Comparison of ENCODE assay signal across 1 cellular context in the genomic region with DNA sequence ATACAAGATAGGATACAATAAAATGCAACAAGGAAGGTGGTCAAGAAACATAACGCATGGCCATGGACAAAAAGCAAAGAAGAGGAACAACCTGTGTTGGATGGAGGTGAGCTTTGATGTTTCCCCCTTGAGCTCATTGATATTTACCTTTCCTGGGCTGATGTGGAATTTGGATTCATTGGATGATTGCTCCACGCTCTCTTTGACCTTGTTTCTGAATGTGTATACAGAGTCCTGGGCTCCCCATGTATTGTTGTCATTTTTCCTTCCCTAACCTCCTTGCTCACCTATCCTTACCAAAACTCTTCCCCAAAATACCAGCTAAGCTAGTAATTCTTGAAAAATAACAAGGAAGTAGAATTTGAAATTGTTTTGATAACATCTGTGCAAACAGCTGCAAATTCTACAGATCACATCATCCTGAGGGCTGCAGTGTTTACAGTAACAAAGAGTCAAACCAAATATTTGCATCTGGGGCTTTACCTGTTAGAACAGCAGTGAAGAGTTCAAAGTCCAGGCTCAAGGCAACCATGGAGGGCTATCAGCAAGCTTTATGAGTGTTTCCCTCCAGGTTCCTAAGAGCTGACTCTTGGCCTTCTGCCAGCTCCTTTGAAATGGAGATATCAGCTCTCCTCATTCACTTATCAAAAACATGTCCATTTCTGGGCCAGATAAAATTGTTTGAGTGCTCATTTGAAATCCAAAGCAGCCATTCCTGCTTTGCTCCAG.
A peak's percentile ranks its signal among the peaks of the same experiment; 100 is the strongest.
TF ChIP-seq lines count a peak whose summit lies in the region.

No MANE protein-coding gene starts in this region.

TF ChIP-seq in GM12878, 131 proteins besides CTCF, POLR2A, EP300 and RAD21 (continued from another document and continues in another):
- TF ChIP-seq WRNIP1 (IDR thresholded peaks at IDR 0.05; ENCODE audit: borderline replicate concordance, low read depth, low read length): no peak; the same call in 1 of the 2 replicates
- no peak for TF ChIP-seq NR2C2 (IDR thresholded peaks at IDR 0.05; ENCODE audit: borderline replicate concordance, control insufficient read depth, insufficient read length, low read depth)
- TF ChIP-seq, protein P1, sequence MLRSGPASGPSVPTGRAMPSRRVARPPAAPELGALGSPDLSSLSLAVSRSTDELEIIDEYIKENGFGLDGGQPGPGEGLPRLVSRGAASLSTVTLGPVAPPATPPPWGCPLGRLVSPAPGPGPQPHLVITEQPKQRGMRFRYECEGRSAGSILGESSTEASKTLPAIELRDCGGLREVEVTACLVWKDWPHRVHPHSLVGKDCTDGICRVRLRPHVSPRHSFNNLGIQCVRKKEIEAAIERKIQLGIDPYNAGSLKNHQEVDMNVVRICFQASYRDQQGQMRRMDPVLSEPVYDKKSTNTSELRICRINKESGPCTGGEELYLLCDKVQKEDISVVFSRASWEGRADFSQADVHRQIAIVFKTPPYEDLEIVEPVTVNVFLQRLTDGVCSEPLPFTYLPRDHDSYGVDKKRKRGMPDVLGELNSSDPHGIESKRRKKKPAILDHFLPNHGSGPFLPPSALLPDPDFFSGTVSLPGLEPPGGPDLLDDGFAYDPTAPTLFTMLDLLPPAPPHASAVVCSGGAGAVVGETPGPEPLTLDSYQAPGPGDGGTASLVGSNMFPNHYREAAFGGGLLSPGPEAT (IDR thresholded peaks at IDR 0.05; ENCODE audit: low read depth): peak; percentile 81
- TF ChIP-seq, protein P2, sequence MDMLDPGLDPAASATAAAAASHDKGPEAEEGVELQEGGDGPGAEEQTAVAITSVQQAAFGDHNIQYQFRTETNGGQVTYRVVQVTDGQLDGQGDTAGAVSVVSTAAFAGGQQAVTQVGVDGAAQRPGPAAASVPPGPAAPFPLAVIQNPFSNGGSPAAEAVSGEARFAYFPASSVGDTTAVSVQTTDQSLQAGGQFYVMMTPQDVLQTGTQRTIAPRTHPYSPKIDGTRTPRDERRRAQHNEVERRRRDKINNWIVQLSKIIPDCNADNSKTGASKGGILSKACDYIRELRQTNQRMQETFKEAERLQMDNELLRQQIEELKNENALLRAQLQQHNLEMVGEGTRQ (IDR thresholded peaks at IDR 0.05; ENCODE audit: borderline replicate concordance, low read depth, low read length): no peak
- TF ChIP-seq MYC (IDR thresholded peaks at IDR 0.05; ENCODE audit: insufficient read depth, insufficient read length, insufficient replicate concordance, low read length, severe bottlenecking): no peak
- peak; percentile 83; the same call in 1 of the 2 replicates for TF ChIP-seq CHD2 (IDR thresholded peaks at IDR 0.05; ENCODE audit: borderline replicate concordance, low read depth, low read length)
- no peak for TF ChIP-seq ZZZ3 (IDR thresholded peaks at IDR 0.05; ENCODE audit: control insufficient read depth, insufficient read length, low read depth)
- peak; percentile 99 for TF ChIP-seq SMAD1 (IDR thresholded peaks at IDR 0.05; ENCODE audit: low read depth, partially characterized antibody)
- peak; percentile 68 for TF ChIP-seq ZNF217 (IDR thresholded peaks at IDR 0.05)
- no peak for TF ChIP-seq SUZ12 (IDR thresholded peaks at IDR 0.05; ENCODE audit: unreplicated experiment)
- TF ChIP-seq, protein P3, sequence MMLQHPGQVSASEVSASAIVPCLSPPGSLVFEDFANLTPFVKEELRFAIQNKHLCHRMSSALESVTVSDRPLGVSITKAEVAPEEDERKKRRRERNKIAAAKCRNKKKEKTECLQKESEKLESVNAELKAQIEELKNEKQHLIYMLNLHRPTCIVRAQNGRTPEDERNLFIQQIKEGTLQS (IDR thresholded peaks at IDR 0.05; ENCODE audit: borderline replicate concordance, extremely low read depth, low read depth, low read length): no peak
- TF ChIP-seq POU2F2 (IDR thresholded peaks at IDR 0.05; ENCODE audit: borderline replicate concordance, low read depth, low read length): peak; percentile 99
- no peak for TF ChIP-seq TARDBP (IDR thresholded peaks at IDR 0.05; ENCODE audit: borderline replicate concordance)
- TF ChIP-seq RELA (IDR thresholded peaks at IDR 0.05; ENCODE audit: borderline replicate concordance, partially characterized antibody): no peak
- TF ChIP-seq, protein P4, sequence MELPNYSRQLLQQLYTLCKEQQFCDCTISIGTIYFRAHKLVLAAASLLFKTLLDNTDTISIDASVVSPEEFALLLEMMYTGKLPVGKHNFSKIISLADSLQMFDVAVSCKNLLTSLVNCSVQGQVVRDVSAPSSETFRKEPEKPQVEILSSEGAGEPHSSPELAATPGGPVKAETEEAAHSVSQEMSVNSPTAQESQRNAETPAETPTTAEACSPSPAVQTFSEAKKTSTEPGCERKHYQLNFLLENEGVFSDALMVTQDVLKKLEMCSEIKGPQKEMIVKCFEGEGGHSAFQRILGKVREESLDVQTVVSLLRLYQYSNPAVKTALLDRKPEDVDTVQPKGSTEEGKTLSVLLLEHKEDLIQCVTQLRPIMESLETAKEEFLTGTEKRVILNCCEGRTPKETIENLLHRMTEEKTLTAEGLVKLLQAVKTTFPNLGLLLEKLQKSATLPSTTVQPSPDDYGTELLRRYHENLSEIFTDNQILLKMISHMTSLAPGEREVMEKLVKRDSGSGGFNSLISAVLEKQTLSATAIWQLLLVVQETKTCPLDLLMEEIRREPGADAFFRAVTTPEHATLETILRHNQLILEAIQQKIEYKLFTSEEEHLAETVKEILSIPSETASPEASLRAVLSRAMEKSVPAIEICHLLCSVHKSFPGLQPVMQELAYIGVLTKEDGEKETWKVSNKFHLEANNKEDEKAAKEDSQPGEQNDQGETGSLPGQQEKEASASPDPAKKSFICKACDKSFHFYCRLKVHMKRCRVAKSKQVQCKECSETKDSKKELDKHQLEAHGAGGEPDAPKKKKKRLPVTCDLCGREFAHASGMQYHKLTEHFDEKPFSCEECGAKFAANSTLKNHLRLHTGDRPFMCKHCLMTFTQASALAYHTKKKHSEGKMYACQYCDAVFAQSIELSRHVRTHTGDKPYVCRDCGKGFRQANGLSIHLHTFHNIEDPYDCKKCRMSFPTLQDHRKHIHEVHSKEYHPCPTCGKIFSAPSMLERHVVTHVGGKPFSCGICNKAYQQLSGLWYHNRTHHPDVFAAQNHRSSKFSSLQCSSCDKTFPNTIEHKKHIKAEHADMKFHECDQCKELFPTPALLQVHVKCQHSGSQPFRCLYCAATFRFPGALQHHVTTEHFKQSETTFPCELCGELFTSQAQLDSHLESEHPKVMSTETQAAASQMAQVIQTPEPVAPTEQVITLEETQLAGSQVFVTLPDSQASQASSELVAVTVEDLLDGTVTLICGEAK (IDR thresholded peaks at IDR 0.05; ENCODE audit: borderline replicate concordance): no peak; the same call in 1 of the 2 replicates
- peak; percentile 43; the same call in 1 of the 2 replicates for TF ChIP-seq CBFB (IDR thresholded peaks at IDR 0.05; ENCODE audit: low read depth)
- no peak for TF ChIP-seq NRF1 (conservative IDR thresholded peaks at IDR 0.05; ENCODE audit: low read depth, low read length)
- no peak for TF ChIP-seq BRCA1 (IDR thresholded peaks at IDR 0.05; ENCODE audit: low read depth, low read length)
- TF ChIP-seq KDM1A (IDR thresholded peaks at IDR 0.05; ENCODE audit: borderline replicate concordance): no peak
- TF ChIP-seq IRF4 (IDR thresholded peaks at IDR 0.05; ENCODE audit: low read depth, low read length): peak; percentile 28; the same call in 1 of the 2 replicates
- TF ChIP-seq, protein P5, sequence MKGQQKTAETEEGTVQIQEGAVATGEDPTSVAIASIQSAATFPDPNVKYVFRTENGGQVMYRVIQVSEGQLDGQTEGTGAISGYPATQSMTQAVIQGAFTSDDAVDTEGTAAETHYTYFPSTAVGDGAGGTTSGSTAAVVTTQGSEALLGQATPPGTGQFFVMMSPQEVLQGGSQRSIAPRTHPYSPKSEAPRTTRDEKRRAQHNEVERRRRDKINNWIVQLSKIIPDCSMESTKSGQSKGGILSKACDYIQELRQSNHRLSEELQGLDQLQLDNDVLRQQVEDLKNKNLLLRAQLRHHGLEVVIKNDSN (IDR thresholded peaks at IDR 0.05; ENCODE audit: borderline replicate concordance, extremely low read length, insufficient read depth, low read depth, low read length): no peak
- no peak for TF ChIP-seq ZSCAN29 (IDR thresholded peaks at IDR 0.05)
- TF ChIP-seq SREBF2 (IDR thresholded peaks at IDR 0.05; ENCODE audit: low read length): no peak
- TF ChIP-seq, protein P6, sequence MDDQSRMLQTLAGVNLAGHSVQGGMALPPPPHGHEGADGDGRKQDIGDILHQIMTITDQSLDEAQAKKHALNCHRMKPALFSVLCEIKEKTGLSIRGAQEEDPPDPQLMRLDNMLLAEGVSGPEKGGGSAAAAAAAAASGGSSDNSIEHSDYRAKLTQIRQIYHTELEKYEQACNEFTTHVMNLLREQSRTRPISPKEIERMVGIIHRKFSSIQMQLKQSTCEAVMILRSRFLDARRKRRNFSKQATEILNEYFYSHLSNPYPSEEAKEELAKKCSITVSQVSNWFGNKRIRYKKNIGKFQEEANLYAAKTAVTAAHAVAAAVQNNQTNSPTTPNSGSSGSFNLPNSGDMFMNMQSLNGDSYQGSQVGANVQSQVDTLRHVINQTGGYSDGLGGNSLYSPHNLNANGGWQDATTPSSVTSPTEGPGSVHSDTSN (IDR thresholded peaks at IDR 0.05; ENCODE audit: insufficient replicate concordance, low read depth, low read length): no peak
- TF ChIP-seq KAT2A (conservative IDR thresholded peaks at IDR 0.05; ENCODE audit: control insufficient read depth, low read depth, low read length): no peak
- TF ChIP-seq MXI1 (IDR thresholded peaks at IDR 0.05; ENCODE audit: low read depth, low read length): no peak
- no peak for TF ChIP-seq LARP7 (IDR thresholded peaks at IDR 0.05)
- TF ChIP-seq ZNF274 (IDR thresholded peaks at IDR 0.05; ENCODE audit: insufficient read depth, insufficient read length): no peak
- TF ChIP-seq, protein P7, sequence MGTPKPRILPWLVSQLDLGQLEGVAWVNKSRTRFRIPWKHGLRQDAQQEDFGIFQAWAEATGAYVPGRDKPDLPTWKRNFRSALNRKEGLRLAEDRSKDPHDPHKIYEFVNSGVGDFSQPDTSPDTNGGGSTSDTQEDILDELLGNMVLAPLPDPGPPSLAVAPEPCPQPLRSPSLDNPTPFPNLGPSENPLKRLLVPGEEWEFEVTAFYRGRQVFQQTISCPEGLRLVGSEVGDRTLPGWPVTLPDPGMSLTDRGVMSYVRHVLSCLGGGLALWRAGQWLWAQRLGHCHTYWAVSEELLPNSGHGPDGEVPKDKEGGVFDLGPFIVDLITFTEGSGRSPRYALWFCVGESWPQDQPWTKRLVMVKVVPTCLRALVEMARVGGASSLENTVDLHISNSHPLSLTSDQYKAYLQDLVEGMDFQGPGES (IDR thresholded peaks at IDR 0.05): no peak
- TF ChIP-seq BCL11A (IDR thresholded peaks at IDR 0.05; ENCODE audit: low read depth, low read length): peak; percentile 57; the same call in 1 of the 2 replicates
- TF ChIP-seq, protein P8, sequence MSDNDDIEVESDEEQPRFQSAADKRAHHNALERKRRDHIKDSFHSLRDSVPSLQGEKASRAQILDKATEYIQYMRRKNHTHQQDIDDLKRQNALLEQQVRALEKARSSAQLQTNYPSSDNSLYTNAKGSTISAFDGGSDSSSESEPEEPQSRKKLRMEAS (IDR thresholded peaks at IDR 0.05; ENCODE audit: low read depth, low read length): no peak
- TF ChIP-seq IKZF1 (conservative IDR thresholded peaks at IDR 0.05): peak; percentile 88
- no peak for TF ChIP-seq RCOR1 (conservative IDR thresholded peaks at IDR 0.05; ENCODE audit: low read depth, low read length)
- peak; percentile 75 for TF ChIP-seq PML (IDR thresholded peaks at IDR 0.05; ENCODE audit: low read length)
- TF ChIP-seq JUND (IDR thresholded peaks at IDR 0.05; ENCODE audit: low read depth, low read length): no peak
- TF ChIP-seq, protein P9, sequence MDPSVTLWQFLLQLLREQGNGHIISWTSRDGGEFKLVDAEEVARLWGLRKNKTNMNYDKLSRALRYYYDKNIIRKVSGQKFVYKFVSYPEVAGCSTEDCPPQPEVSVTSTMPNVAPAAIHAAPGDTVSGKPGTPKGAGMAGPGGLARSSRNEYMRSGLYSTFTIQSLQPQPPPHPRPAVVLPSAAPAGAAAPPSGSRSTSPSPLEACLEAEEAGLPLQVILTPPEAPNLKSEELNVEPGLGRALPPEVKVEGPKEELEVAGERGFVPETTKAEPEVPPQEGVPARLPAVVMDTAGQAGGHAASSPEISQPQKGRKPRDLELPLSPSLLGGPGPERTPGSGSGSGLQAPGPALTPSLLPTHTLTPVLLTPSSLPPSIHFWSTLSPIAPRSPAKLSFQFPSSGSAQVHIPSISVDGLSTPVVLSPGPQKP (IDR thresholded peaks at IDR 0.05; ENCODE audit: low read depth, low read length): no peak
- no peak for TF ChIP-seq SUPT20H (IDR thresholded peaks at IDR 0.05; ENCODE audit: borderline replicate concordance, control insufficient read depth, low read depth, low read length)
- TF ChIP-seq, protein P10, sequence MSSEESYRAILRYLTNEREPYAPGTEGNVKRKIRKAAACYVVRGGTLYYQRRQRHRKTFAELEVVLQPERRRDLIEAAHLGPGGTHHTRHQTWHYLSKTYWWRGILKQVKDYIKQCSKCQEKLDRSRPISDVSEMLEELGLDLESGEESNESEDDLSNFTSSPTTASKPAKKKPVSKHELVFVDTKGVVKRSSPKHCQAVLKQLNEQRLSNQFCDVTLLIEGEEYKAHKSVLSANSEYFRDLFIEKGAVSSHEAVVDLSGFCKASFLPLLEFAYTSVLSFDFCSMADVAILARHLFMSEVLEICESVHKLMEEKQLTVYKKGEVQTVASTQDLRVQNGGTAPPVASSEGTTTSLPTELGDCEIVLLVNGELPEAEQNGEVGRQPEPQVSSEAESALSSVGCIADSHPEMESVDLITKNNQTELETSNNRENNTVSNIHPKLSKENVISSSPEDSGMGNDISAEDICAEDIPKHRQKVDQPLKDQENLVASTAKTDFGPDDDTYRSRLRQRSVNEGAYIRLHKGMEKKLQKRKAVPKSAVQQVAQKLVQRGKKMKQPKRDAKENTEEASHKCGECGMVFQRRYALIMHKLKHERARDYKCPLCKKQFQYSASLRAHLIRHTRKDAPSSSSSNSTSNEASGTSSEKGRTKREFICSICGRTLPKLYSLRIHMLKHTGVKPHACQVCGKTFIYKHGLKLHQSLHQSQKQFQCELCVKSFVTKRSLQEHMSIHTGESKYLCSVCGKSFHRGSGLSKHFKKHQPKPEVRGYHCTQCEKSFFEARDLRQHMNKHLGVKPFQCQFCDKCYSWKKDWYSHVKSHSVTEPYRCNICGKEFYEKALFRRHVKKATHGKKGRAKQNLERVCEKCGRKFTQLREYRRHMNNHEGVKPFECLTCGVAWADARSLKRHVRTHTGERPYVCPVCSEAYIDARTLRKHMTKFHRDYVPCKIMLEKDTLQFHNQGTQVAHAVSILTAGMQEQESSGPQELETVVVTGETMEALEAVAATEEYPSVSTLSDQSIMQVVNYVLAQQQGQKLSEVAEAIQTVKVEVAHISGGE (CRISPR knock-in tag; IDR thresholded peaks at IDR 0.05): no peak
